8 cellular contexts compared by ENCODE assay signal in the genomic region with DNA sequence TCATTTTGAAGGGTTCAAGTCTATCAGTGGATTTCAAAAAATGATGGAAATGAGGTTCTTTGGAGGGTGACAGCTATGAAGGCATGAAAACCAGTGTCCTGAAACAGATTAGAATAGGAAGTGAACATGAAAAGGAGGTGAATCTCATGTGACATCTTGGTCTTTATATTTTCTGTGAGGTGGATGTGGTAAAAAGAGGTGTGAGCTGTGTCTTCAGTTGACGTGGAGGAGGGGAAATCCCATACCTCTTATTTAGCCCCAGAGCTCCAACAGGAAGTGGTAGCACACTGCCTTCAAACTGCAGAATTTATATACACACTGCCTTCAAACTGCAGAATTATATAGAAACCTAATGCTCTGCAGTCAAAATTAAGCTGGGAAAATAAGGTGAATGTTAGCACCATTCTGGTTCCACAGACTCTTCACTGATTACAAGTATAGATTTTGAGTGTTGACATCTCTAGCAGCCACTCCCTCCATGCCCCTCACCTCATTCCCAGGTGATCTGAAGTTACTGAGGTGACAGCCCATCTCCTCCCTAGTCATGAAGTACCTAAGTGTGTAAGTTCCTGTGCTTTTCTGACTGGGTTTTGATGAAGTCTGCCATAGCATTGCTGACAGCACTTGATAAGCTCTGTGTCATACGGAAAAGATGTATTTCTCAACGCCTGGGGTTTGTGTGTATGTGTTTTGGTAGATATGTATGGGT. TPM values are rescaled to one million over a fixed set of nuclear protein-coding genes. Genes with fewer than 3 reads are reported as not detected.
A peak's percentile ranks its signal among the peaks of the same experiment; 100 is the strongest.
DNase-seq lines count a peak whose midpoint lies in the region; ATAC-seq and TF ChIP-seq lines count a peak whose summit lies in the region.

No MANE protein-coding gene starts in this region.

- no peak overlapping the region for H3K27ac ChIP-seq in right atrium auricular region
- no peak overlapping the region for H3K27ac ChIP-seq in thyroid gland

- no peak for TF ChIP-seq POLR2A in thyroid gland (IDR thresholded peaks at IDR 0.05)

- no peaks in the 10 kb centered on the region for H3K9me3 Mint-ChIP-seq in activated naive CD4-positive, alpha-beta T cell treated with anti-CD3 and anti-CD28 coated beads, Interleukin-2, amount 50 U/mL, for 24 hours

- peaks cover 9% of the 10 kb centered on the region for H3F3A ChIP-seq in Loucy (ENCODE audit: low read depth)

- H3K4me1 Mint-ChIP-seq in activated naive CD4-positive, alpha-beta T cell treated with anti-CD3 and anti-CD28 coated beads, Interleukin-2, amount 50 U/mL, for 24 hours: peaks cover 58% of the 10 kb centered on the region

- H3K27ac Mint-ChIP-seq in activated naive CD4-positive, alpha-beta T cell treated with anti-CD3 and anti-CD28 coated beads, Interleukin-2, amount 50 U/mL, for 24 hours: peak overlapping the region; percentile 98

- H3K27me3 Mint-ChIP-seq in activated naive CD4-positive, alpha-beta T cell treated with anti-CD3 and anti-CD28 coated beads, Interleukin-2, amount 50 U/mL, for 24 hours: no peaks in the 10 kb centered on the region

- H3K4me3 ChIP-seq in right atrium auricular region: no peak overlapping the region
- peak overlapping the region; percentile 88 for H3K4me3 ChIP-seq in Loucy (ENCODE audit: low read length, poor library complexity, severe bottlenecking)
- H3K4me3 ChIP-seq in thyroid gland (replicated peaks in 1 of 3): no peak overlapping the region

- H3K27me3 ChIP-seq in right atrium auricular region (no peaks in the 10 kb centered on the region), Loucy (ENCODE audit: insufficient read depth, low read length, poor library complexity, severe bottlenecking) (no peaks in the 10 kb centered on the region), thyroid gland (no peaks in the 10 kb centered on the region)

- no peak for ATAC-seq in Right ventricle myocardium inferior

- TF ChIP-seq CTCF in right atrium auricular region (IDR thresholded peaks at IDR 0.05) (no peak), Loucy (conservative IDR thresholded peaks at IDR 0.05; ENCODE audit: low read length) (no peak), thyroid gland (IDR thresholded peaks at IDR 0.05) (no peak)

- DNase-seq in right atrium auricular region (ENCODE audit: low spot score) (peak; percentile 11), Right ventricle myocardium inferior (ENCODE audit: missing footprints) (no peak), islet precursor cell (no peak), posterior cingulate gyrus (no peak), thyroid gland (no peak)
- peak; percentile 68 for DNase-seq in stimulated activated CD4-positive, alpha-beta T cell treated with anti-CD3 and anti-CD28 coated beads, Interleukin-4, amount 100 ng/mL, for 24 hours

- H3K9ac ChIP-seq in Loucy (ENCODE audit: low read depth, low read length, poor library complexity, severe bottlenecking): peak overlapping the region; percentile 97

- H2AFZ ChIP-seq in Loucy (ENCODE audit: low read length): no peak overlapping the region

- H3K79me2 ChIP-seq in Loucy (ENCODE audit: insufficient read depth, low read length): peaks cover 71% of the 10 kb centered on the region

- no peaks in the 10 kb centered on the region for H3K9me2 ChIP-seq in Loucy (replicated peaks; ENCODE audit: low read depth, low read length)

- H3K36me3 Mint-ChIP-seq in activated naive CD4-positive, alpha-beta T cell treated with anti-CD3 and anti-CD28 coated beads, Interleukin-2, amount 50 U/mL, for 24 hours: peaks cover 29% of the 10 kb centered on the region

- H3K4me2 ChIP-seq in Loucy (ENCODE audit: low read depth, low read length, poor library complexity, severe bottlenecking): peak overlapping the region; percentile 74

- peaks cover 26% of the 10 kb centered on the region for H4K20me1 ChIP-seq in Loucy (ENCODE audit: insufficient read depth, low read length, poor library complexity, severe bottlenecking)

- intact Hi-C loops in Right ventricle myocardium inferior (cut with DNase I): loop anchor here (5.0 kb wide), 1 partner anchor 50 kb away; no protein-coding TSS in a partner anchor
- intact Hi-C loops in posterior cingulate gyrus (cut with DNase I): no loop called here
- intact Hi-C loops in thyroid gland (cut with DNase I): no loop called here

- H3K4me1 ChIP-seq in right atrium auricular region: peaks cover 0 to 56% of the 10 kb centered on the region in 2 donors
- peaks cover 64% of the 10 kb centered on the region for H3K4me1 ChIP-seq in Loucy (ENCODE audit: insufficient read depth, low read length, poor library complexity, severe bottlenecking)
- peaks cover 7 to 35% of the 10 kb centered on the region in 2 donors for H3K4me1 ChIP-seq in thyroid gland

- H3K9me3 ChIP-seq in right atrium auricular region: no peaks in the 10 kb centered on the region
- no peaks in the 10 kb centered on the region for H3K9me3 ChIP-seq in Loucy (ENCODE audit: insufficient read depth, low read depth, low read length)
- no peaks in the 10 kb centered on the region for H3K9me3 ChIP-seq in thyroid gland

- H3K36me3 ChIP-seq in right atrium auricular region: no peaks in the 10 kb centered on the region
- no peaks in the 10 kb centered on the region for H3K36me3 ChIP-seq in Loucy (ENCODE audit: insufficient read depth, low read length)
- no peaks in the 10 kb centered on the region for H3K36me3 ChIP-seq in thyroid gland

- H3K4me3 Mint-ChIP-seq in activated naive CD4-positive, alpha-beta T cell treated with anti-CD3 and anti-CD28 coated beads, Interleukin-2, amount 50 U/mL, for 24 hours: peak overlapping the region; percentile 96

- WGBS in thyroid gland, 2 donors: 82 to 89% methylated on average over 3 of the region's 3 CpGs

RNA-seq across cellular contexts. Expression of a gene that starts 2.6 kb away (rescaled TPM):
- total RNA-seq in right atrium auricular region (10 to 100 TPM; 10.2 to 19.3 TPM), Right ventricle myocardium inferior (12.3 TPM), thyroid gland (10 to 100 TPM; 17.6 to 36.0 (median 22.1) TPM)

RNA-seq across cellular contexts. Expression of a gene that starts 34.8 kb away (rescaled TPM):
- total RNA-seq in right atrium auricular region (10 to 100 TPM; 74.7 to 76.4 TPM), Right ventricle myocardium inferior (193 TPM), thyroid gland (100 to 1,000 TPM in 1 of 4 donors, 10 to 100 TPM in 3; 38.6 to 126 (median 88.9) TPM)

Comparison
In these comparisons a context has a peak if more than half of its experiments do, and no peak if none do; other contexts are left out.
1. DNase-seq: peak in right atrium auricular region (single experiment) and stimulated activated CD4-positive, alpha-beta T cell treated with anti-CD3 and anti-CD28 coated beads, Interleukin-4, amount 100 ng/mL, for 24 hours (single experiment); none in Right ventricle myocardium inferior (single experiment), islet precursor cell (single experiment), posterior cingulate gyrus (0 of 10) and thyroid gland (0 of 2).